28 cellular contexts compared by ENCODE assay signal in the genomic region with DNA sequence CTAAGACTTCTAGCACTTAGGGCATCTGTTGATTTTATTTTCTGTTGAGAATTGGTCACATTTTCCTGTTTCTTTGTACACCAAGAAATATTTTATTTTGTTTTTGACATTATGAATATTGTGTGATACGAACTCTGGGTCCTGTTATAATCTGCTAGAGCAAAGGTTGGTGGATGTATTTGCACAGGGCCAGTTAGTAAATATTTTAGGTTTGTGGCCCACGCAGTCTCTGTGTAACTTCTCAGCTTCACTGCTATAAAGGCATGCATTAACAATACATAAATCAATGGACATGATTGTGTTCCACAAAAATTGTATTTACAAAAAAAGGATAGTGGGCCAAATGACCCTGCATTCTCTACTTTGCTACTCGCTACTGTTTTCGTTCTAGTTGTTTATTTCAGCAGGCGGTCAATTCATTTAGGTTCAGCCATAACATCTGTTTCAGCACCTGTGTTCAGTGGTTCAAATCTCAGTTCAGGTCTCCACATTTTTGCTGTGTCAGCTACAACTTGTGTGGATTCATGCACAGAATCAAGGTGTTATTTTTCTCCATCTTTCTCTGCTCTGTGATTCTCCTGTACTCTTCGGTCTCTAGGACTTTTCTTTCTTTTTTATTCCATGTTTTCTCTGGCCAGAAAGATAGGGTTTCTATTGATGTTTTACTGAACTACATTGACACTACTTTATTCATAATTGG.
"Had no signal": no experiment of that assay in that cellular context is flagged by ENCODE, and none has a peak within 500 bp of the region (broad histone marks: within the 10 kb centered on the region; RNA-seq: fewer than 3 reads in every experiment).

No MANE protein-coding gene starts in this region.

- H3K4me3 ChIP-seq: neural progenitor cell, ovary, psoas muscle, skin epidermis, smooth muscle cell, spleen, suprapubic skin, testis, tibial artery, transverse colon, upper lobe of right lung, vagina had no signal

- ATAC-seq: natural killer cell; psoas muscle; right cardiac atrium; sciatic nerve; stimulated activated memory B cell treated with anti-CD40 and anti-IgM and Interleukin-4, amounts not matched to agents 10 μg/mL and 1 μg/mL and 100 μg/mL, for 72 hours; stimulated activated naive CD8-positive, alpha-beta T cell treated with anti-CD3 and anti-CD28 coated beads, Interleukin-15, amount 100 ng/mL, for 72 hours; stimulated activated naive CD8-positive, alpha-beta T cell treated with anti-CD3 and anti-CD28 coated beads, Interleukin-15, Interleukin-2, amounts not matched to agents 100 U/mL and 50 U/mL, for 24 hours; upper lobe of right lung had no signal

- H3K27me3 ChIP-seq: neural progenitor cell, ovary, spleen, suprapubic skin, testis, tibial artery, transverse colon, upper lobe of right lung, vagina had no signal

- H3K4me1 ChIP-seq: parathyroid adenoma, psoas muscle, spleen, suprapubic skin, tibial artery, upper lobe of right lung, vagina had no signal

- DNase-seq: natural killer cell; occipital lobe; ovary; posterior cingulate gyrus; psoas muscle; right cardiac atrium; spleen; stimulated activated CD4-positive, alpha-beta T cell treated with anti-CD3 and anti-CD28 coated beads, Interleukin-12 subunit alpha, Interleukin-12 subunit beta, amount 100 ng/mL, for 4 hours; stimulated activated CD4-positive, alpha-beta T cell treated with anti-CD3 and anti-CD28 coated beads, Interleukin-1b, Interleukin-23, amount 100 ng/mL, for 48 hours; stimulated activated CD4-positive, alpha-beta T cell treated with anti-CD3 and anti-CD28 coated beads, Interleukin-4, amount 100 ng/mL, for 1 hour; stimulated activated CD4-positive, alpha-beta T cell treated with anti-CD3 and anti-CD28 coated beads, Interleukin-4, amount 100 ng/mL, for 4 hours; stimulated activated CD8-positive, alpha-beta memory T cell treated with anti-CD3 and anti-CD28 coated beads, Interleukin-4, amount 100 ng/mL, for 48 hours; stimulated activated naive CD4-positive, alpha-beta T cell; stimulated activated naive CD8-positive, alpha-beta T cell treated with anti-CD3 and anti-CD28 coated beads, Interleukin-15, amount 100 ng/mL, for 72 hours; stimulated activated naive CD8-positive, alpha-beta T cell treated with anti-CD3 and anti-CD28 coated beads, Interleukin-15, Interleukin-2, amounts not matched to agents 100 U/mL and 50 U/mL, for 24 hours; substantia nigra; testis; tibial artery; transverse colon; upper lobe of right lung had no signal

- H3K36me3 ChIP-seq: neural progenitor cell, ovary, spleen, suprapubic skin, tibial artery, transverse colon, upper lobe of right lung, vagina had no signal

- H2AFZ ChIP-seq: neural progenitor cell, parathyroid adenoma had no signal

- H3K9me3 ChIP-seq: ovary, psoas muscle, spleen, testis, tibial artery, transverse colon, upper lobe of right lung, vagina had no signal

- H3K9ac ChIP-seq: neural progenitor cell, parathyroid adenoma had no signal

- H3K4me2 ChIP-seq: neural progenitor cell, smooth muscle cell had no signal

- H3K27ac ChIP-seq: neural progenitor cell, ovary, parathyroid adenoma, psoas muscle, skin epidermis, spleen, suprapubic skin, testis, tibial artery, transverse colon, upper lobe of right lung, vagina had no signal

- H3K79me2 ChIP-seq: parathyroid adenoma had no signal
